1 cellular context compared by ENCODE assay signal in the genomic region with DNA sequence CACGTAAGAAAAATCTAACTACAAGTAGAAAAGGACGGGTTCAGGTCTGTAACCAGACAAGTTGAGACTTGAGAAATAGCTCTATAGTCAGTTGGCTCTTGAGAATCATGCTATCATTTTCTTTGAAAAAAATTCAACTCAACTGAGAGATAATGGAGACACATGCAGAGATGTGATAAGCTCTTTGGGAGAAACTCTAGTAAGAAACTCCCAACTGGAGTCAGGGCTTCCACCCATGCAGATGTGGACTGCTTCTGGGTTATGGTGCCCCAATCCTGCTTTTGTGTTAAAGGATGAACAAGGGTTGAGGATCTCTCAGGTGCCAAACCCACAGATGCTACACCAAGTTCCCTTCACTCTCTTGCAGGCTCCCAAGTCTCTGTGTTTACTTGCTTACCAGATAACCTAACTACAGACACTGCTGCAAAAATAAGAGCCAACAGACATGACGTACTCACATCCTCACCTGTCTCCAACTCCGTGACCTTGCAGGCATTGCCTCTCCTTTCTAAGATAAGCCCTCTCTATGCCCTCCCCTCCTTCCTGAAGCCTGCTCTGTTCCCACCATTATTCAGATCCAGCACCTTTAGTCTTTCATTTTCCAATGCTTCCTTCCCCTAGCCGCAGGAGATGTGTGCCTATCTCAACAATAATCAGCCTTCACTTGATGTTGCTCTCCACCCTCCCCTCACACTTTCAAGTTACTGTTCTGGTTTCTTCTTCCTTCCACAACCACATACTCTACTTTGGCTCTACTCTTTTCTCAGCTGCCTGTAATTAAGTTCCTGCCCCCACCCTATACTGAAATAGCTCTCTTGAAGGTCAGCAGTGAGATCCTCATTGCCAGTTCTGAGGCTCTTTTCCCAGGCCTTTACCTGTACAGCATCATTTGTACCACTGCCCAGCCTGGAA.
TF ChIP-seq lines count a peak whose summit lies in the region.

No MANE protein-coding gene starts in this region.

TF ChIP-seq in GM12878, 131 proteins besides CTCF, POLR2A, EP300 and RAD21 (continued from another document and continues in another):
- TF ChIP-seq, protein P1, sequence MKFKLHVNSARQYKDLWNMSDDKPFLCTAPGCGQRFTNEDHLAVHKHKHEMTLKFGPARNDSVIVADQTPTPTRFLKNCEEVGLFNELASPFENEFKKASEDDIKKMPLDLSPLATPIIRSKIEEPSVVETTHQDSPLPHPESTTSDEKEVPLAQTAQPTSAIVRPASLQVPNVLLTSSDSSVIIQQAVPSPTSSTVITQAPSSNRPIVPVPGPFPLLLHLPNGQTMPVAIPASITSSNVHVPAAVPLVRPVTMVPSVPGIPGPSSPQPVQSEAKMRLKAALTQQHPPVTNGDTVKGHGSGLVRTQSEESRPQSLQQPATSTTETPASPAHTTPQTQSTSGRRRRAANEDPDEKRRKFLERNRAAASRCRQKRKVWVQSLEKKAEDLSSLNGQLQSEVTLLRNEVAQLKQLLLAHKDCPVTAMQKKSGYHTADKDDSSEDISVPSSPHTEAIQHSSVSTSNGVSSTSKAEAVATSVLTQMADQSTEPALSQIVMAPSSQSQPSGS (IDR thresholded peaks at IDR 0.05; ENCODE audit: low read length): no peak
- TF ChIP-seq SIX5 (IDR thresholded peaks at IDR 0.05; ENCODE audit: low read depth, low read length, severe bottlenecking): no peak
- peak in 1 of 2 experiments; percentile 75; a peak in 2 of 4 replicates for TF ChIP-seq ETV6 (conservative IDR thresholded peaks at IDR 0.05 in 1 of 2, IDR thresholded peaks at IDR 0.05 in 1 of 2; ENCODE audit: borderline replicate concordance in 1 of 2, low read depth in 1 of 2)
- peak; percentile 84 for TF ChIP-seq ZNF24 (IDR thresholded peaks at IDR 0.05)
- TF ChIP-seq RELA (IDR thresholded peaks at IDR 0.05; ENCODE audit: borderline replicate concordance, partially characterized antibody): peak; percentile 12
- TF ChIP-seq, protein P2, sequence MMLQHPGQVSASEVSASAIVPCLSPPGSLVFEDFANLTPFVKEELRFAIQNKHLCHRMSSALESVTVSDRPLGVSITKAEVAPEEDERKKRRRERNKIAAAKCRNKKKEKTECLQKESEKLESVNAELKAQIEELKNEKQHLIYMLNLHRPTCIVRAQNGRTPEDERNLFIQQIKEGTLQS (IDR thresholded peaks at IDR 0.05; ENCODE audit: borderline replicate concordance, extremely low read depth, low read depth, low read length): no peak
- no peak for TF ChIP-seq NFYA (IDR thresholded peaks at IDR 0.05; ENCODE audit: borderline replicate concordance, low read depth, low read length)
- no peak for TF ChIP-seq KAT2A (conservative IDR thresholded peaks at IDR 0.05; ENCODE audit: control insufficient read depth, low read depth, low read length)
- peak; percentile 94; the same call in 1 of the 2 replicates for TF ChIP-seq ZBED1 (IDR thresholded peaks at IDR 0.05; ENCODE audit: borderline replicate concordance)
- TF ChIP-seq BCL11A (IDR thresholded peaks at IDR 0.05; ENCODE audit: low read depth, low read length): peak; percentile 59; the same call in 1 of the 2 replicates
- TF ChIP-seq, protein P3, sequence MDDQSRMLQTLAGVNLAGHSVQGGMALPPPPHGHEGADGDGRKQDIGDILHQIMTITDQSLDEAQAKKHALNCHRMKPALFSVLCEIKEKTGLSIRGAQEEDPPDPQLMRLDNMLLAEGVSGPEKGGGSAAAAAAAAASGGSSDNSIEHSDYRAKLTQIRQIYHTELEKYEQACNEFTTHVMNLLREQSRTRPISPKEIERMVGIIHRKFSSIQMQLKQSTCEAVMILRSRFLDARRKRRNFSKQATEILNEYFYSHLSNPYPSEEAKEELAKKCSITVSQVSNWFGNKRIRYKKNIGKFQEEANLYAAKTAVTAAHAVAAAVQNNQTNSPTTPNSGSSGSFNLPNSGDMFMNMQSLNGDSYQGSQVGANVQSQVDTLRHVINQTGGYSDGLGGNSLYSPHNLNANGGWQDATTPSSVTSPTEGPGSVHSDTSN (IDR thresholded peaks at IDR 0.05; ENCODE audit: insufficient replicate concordance, low read depth, low read length): no peak
- TF ChIP-seq SP1 (IDR thresholded peaks at IDR 0.05; ENCODE audit: low read depth, low read length): peak; percentile 51
- TF ChIP-seq, protein P4, sequence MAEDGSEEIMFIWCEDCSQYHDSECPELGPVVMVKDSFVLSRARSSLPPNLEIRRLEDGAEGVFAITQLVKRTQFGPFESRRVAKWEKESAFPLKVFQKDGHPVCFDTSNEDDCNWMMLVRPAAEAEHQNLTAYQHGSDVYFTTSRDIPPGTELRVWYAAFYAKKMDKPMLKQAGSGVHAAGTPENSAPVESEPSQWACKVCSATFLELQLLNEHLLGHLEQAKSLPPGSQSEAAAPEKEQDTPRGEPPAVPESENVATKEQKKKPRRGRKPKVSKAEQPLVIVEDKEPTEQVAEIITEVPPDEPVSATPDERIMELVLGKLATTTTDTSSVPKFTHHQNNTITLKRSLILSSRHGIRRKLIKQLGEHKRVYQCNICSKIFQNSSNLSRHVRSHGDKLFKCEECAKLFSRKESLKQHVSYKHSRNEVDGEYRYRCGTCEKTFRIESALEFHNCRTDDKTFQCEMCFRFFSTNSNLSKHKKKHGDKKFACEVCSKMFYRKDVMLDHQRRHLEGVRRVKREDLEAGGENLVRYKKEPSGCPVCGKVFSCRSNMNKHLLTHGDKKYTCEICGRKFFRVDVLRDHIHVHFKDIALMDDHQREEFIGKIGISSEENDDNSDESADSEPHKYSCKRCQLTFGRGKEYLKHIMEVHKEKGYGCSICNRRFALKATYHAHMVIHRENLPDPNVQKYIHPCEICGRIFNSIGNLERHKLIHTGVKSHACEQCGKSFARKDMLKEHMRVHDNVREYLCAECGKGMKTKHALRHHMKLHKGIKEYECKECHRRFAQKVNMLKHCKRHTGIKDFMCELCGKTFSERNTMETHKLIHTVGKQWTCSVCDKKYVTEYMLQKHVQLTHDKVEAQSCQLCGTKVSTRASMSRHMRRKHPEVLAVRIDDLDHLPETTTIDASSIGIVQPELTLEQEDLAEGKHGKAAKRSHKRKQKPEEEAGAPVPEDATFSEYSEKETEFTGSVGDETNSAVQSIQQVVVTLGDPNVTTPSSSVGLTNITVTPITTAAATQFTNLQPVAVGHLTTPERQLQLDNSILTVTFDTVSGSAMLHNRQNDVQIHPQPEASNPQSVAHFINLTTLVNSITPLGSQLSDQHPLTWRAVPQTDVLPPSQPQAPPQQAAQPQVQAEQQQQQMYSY (CRISPR knock-in tag; IDR thresholded peaks at IDR 0.05): no peak
- no peak for TF ChIP-seq EZH2 (IDR thresholded peaks at IDR 0.05; ENCODE audit: borderline replicate concordance, control insufficient read depth, low read depth, low read length)
- TF ChIP-seq, protein P5, sequence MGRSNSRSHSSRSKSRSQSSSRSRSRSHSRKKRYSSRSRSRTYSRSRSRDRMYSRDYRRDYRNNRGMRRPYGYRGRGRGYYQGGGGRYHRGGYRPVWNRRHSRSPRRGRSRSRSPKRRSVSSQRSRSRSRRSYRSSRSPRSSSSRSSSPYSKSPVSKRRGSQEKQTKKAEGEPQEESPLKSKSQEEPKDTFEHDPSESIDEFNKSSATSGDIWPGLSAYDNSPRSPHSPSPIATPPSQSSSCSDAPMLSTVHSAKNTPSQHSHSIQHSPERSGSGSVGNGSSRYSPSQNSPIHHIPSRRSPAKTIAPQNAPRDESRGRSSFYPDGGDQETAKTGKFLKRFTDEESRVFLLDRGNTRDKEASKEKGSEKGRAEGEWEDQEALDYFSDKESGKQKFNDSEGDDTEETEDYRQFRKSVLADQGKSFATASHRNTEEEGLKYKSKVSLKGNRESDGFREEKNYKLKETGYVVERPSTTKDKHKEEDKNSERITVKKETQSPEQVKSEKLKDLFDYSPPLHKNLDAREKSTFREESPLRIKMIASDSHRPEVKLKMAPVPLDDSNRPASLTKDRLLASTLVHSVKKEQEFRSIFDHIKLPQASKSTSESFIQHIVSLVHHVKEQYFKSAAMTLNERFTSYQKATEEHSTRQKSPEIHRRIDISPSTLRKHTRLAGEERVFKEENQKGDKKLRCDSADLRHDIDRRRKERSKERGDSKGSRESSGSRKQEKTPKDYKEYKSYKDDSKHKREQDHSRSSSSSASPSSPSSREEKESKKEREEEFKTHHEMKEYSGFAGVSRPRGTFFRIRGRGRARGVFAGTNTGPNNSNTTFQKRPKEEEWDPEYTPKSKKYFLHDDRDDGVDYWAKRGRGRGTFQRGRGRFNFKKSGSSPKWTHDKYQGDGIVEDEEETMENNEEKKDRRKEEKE (IDR thresholded peaks at IDR 0.05): no peak
- TF ChIP-seq NR2F1 (conservative IDR thresholded peaks at IDR 0.05): peak; percentile 71
- TF ChIP-seq, protein P6, sequence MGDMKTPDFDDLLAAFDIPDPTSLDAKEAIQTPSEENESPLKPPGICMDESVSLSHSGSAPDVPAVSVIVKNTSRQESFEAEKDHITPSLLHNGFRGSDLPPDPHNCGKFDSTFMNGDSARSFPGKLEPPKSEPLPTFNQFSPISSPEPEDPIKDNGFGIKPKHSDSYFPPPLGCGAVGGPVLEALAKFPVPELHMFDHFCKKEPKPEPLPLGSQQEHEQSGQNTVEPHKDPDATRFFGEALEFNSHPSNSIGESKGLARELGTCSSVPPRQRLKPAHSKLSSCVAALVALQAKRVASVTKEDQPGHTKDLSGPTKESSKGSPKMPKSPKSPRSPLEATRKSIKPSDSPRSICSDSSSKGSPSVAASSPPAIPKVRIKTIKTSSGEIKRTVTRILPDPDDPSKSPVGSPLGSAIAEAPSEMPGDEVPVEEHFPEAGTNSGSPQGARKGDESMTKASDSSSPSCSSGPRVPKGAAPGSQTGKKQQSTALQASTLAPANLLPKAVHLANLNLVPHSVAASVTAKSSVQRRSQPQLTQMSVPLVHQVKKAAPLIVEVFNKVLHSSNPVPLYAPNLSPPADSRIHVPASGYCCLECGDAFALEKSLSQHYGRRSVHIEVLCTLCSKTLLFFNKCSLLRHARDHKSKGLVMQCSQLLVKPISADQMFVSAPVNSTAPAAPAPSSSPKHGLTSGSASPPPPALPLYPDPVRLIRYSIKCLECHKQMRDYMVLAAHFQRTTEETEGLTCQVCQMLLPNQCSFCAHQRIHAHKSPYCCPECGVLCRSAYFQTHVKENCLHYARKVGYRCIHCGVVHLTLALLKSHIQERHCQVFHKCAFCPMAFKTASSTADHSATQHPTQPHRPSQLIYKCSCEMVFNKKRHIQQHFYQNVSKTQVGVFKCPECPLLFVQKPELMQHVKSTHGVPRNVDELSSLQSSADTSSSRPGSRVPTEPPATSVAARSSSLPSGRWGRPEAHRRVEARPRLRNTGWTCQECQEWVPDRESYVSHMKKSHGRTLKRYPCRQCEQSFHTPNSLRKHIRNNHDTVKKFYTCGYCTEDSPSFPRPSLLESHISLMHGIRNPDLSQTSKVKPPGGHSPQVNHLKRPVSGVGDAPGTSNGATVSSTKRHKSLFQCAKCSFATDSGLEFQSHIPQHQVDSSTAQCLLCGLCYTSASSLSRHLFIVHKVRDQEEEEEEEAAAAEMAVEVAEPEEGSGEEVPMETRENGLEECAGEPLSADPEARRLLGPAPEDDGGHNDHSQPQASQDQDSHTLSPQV (IDR thresholded peaks at IDR 0.05): peak; percentile 62; the same call in 1 of the 2 replicates
- peak; percentile 75 for TF ChIP-seq RFX5 (IDR thresholded peaks at IDR 0.05; ENCODE audit: low read depth, low read length)
- 0 out of 2 replicates have a peak, but pooled peaks have one; percentile 41 for TF ChIP-seq TARDBP (IDR thresholded peaks at IDR 0.05; ENCODE audit: borderline replicate concordance)
- peak; percentile 87 for TF ChIP-seq SMAD1 (IDR thresholded peaks at IDR 0.05; ENCODE audit: low read depth, partially characterized antibody)
- TF ChIP-seq PML (IDR thresholded peaks at IDR 0.05; ENCODE audit: low read length): no peak
- peak; percentile 93 for TF ChIP-seq MEF2B (IDR thresholded peaks at IDR 0.05; ENCODE audit: partially characterized antibody, poor library complexity, severe bottlenecking)
- TF ChIP-seq, protein P7, sequence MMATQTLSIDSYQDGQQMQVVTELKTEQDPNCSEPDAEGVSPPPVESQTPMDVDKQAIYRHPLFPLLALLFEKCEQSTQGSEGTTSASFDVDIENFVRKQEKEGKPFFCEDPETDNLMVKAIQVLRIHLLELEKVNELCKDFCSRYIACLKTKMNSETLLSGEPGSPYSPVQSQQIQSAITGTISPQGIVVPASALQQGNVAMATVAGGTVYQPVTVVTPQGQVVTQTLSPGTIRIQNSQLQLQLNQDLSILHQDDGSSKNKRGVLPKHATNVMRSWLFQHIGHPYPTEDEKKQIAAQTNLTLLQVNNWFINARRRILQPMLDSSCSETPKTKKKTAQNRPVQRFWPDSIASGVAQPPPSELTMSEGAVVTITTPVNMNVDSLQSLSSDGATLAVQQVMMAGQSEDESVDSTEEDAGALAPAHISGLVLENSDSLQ (IDR thresholded peaks at IDR 0.05): peak; percentile 50; the same call in 1 of the 2 replicates
- TF ChIP-seq POLR2AphosphoS2 (IDR thresholded peaks at IDR 0.05; ENCODE audit: low read depth, low read length): no peak
- no peak for TF ChIP-seq LARP7 (IDR thresholded peaks at IDR 0.05)
- TF ChIP-seq MYB (IDR thresholded peaks at IDR 0.05; ENCODE audit: borderline replicate concordance, low read depth, low read length): no peak
- TF ChIP-seq, protein P8, sequence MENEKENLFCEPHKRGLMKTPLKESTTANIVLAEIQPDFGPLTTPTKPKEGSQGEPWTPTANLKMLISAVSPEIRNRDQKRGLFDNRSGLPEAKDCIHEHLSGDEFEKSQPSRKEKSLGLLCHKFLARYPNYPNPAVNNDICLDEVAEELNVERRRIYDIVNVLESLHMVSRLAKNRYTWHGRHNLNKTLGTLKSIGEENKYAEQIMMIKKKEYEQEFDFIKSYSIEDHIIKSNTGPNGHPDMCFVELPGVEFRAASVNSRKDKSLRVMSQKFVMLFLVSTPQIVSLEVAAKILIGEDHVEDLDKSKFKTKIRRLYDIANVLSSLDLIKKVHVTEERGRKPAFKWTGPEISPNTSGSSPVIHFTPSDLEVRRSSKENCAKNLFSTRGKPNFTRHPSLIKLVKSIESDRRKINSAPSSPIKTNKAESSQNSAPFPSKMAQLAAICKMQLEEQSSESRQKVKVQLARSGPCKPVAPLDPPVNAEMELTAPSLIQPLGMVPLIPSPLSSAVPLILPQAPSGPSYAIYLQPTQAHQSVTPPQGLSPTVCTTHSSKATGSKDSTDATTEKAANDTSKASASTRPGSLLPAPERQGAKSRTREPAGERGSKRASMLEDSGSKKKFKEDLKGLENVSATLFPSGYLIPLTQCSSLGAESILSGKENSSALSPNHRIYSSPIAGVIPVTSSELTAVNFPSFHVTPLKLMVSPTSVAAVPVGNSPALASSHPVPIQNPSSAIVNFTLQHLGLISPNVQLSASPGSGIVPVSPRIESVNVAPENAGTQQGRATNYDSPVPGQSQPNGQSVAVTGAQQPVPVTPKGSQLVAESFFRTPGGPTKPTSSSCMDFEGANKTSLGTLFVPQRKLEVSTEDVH (IDR thresholded peaks at IDR 0.05; ENCODE audit: low read depth, partially characterized antibody): no peak
- peak; percentile 97 for TF ChIP-seq NBN (IDR thresholded peaks at IDR 0.05)
- TF ChIP-seq, protein P9, sequence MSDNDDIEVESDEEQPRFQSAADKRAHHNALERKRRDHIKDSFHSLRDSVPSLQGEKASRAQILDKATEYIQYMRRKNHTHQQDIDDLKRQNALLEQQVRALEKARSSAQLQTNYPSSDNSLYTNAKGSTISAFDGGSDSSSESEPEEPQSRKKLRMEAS (IDR thresholded peaks at IDR 0.05; ENCODE audit: low read depth, low read length): no peak
- TF ChIP-seq MTA2 (IDR thresholded peaks at IDR 0.05; ENCODE audit: low read depth): peak; percentile 93
- TF ChIP-seq MEF2A (IDR thresholded peaks at IDR 0.05; ENCODE audit: insufficient read depth, low read depth, low read length): peak; percentile 79
- TF ChIP-seq ZSCAN29 (IDR thresholded peaks at IDR 0.05): no peak
- peak in 1 of 2 experiments; percentile 60; a peak in 2 of 4 replicates for TF ChIP-seq BHLHE40 (IDR thresholded peaks at IDR 0.05; ENCODE audit: borderline replicate concordance in 1 of 2, low read depth in 2 of 2, low read length in 1 of 2)
- TF ChIP-seq GATAD2B (conservative IDR thresholded peaks at IDR 0.05; ENCODE audit: low read depth): peak; percentile 75
